ENCODE assay signal across 8 cellular contexts in genomic region chr17:82031885-82032627, GRCh38. TPM values are rescaled to one million over a fixed set of nuclear protein-coding genes. Genes with fewer than 3 reads are reported as not detected.
DNase-seq lines count a peak whose midpoint lies in the region; ATAC-seq and TF ChIP-seq lines count a peak whose summit lies in the region.

No MANE protein-coding gene starts in this region.

- H3K36me3 Mint-ChIP-seq in T-helper 1 cell treated with Interleukin-12 subunit alpha and Interleukin-12 subunit beta and Interleukin-4 antibody, amounts not matched to agents 30 μg/mL and 1 μg/mL, for 36 hours (ENCODE audit: low read depth) = peaks cover 7% of the 10 kb centered on the region
- peaks cover 8% of the 10 kb centered on the region for H3K36me3 Mint-ChIP-seq in effector memory CD8-positive, alpha-beta T cell (ENCODE audit: insufficient read depth)
- H3K36me3 Mint-ChIP-seq in osteocyte (ENCODE audit: unreplicated experiment) = no peaks in the 10 kb centered on the region

- peak overlapping the region; percentile 74 for H3K4me3 ChIP-seq in BLaER1
- H3K4me3 ChIP-seq in HFF-Myc (replicated peaks; ENCODE audit: low read depth, low read length) = peak overlapping the region; percentile 72

- peak overlapping the region; percentile 34 for H3K4me3 Mint-ChIP-seq in T-helper 1 cell treated with Interleukin-12 subunit alpha and Interleukin-12 subunit beta and Interleukin-4 antibody, amounts not matched to agents 30 μg/mL and 1 μg/mL, for 36 hours
- H3K4me3 Mint-ChIP-seq in effector memory CD8-positive, alpha-beta T cell = peak overlapping the region; percentile 57 to 59
- peak overlapping the region; percentile 56 for H3K4me3 Mint-ChIP-seq in osteocyte (ENCODE audit: unreplicated experiment)

- peaks cover 4% of the 10 kb centered on the region for H3K4me1 Mint-ChIP-seq in T-helper 1 cell treated with Interleukin-12 subunit alpha and Interleukin-12 subunit beta and Interleukin-4 antibody, amounts not matched to agents 30 μg/mL and 1 μg/mL, for 36 hours (ENCODE audit: low read depth)
- peaks cover 18 to 19% of the 10 kb centered on the region in 2 donors for H3K4me1 Mint-ChIP-seq in effector memory CD8-positive, alpha-beta T cell (ENCODE audit: low read depth in 2 of 2)
- H3K4me1 Mint-ChIP-seq in osteocyte (ENCODE audit: unreplicated experiment) = peaks cover 18% of the 10 kb centered on the region

- H3K9me3 Mint-ChIP-seq in T-helper 1 cell treated with Interleukin-12 subunit alpha and Interleukin-12 subunit beta and Interleukin-4 antibody, amounts not matched to agents 30 μg/mL and 1 μg/mL, for 36 hours = no peaks in the 10 kb centered on the region
- H3K9me3 Mint-ChIP-seq in effector memory CD8-positive, alpha-beta T cell = no peaks in the 10 kb centered on the region
- H3K9me3 Mint-ChIP-seq in osteocyte (ENCODE audit: unreplicated experiment) = no peaks in the 10 kb centered on the region

- peak overlapping the region; percentile 99 for H3K4me2 ChIP-seq in BLaER1

- no peaks in the 10 kb centered on the region for H3K27me3 Mint-ChIP-seq in T-helper 1 cell treated with Interleukin-12 subunit alpha and Interleukin-12 subunit beta and Interleukin-4 antibody, amounts not matched to agents 30 μg/mL and 1 μg/mL, for 36 hours (ENCODE audit: low read depth)
- H3K27me3 Mint-ChIP-seq in effector memory CD8-positive, alpha-beta T cell = no peaks in the 10 kb centered on the region
- H3K27me3 Mint-ChIP-seq in osteocyte (ENCODE audit: unreplicated experiment) = no peaks in the 10 kb centered on the region

- H4K20me1 ChIP-seq in BLaER1 = peaks cover 48% of the 10 kb centered on the region

- DNase-seq in HFF-Myc (ENCODE audit: extremely low read depth, low read depth) (no peak), osteocyte (ENCODE audit: extremely low spot score, unreplicated experiment) (no peak), GM19238 (ENCODE audit: insufficient read length, low spot score) (no peak), G401 (ENCODE audit: low spot score) (no peak), nucleus accumbens (lab: John Stamatoyannopoulos, UW) (no peak)
- DNase-seq in effector memory CD8-positive, alpha-beta T cell = no peak

- no peak overlapping the region for H3K27ac Mint-ChIP-seq in T-helper 1 cell treated with Interleukin-12 subunit alpha and Interleukin-12 subunit beta and Interleukin-4 antibody, amounts not matched to agents 30 μg/mL and 1 μg/mL, for 36 hours
- no peak overlapping the region for H3K27ac Mint-ChIP-seq in effector memory CD8-positive, alpha-beta T cell
- no peak overlapping the region for H3K27ac Mint-ChIP-seq in osteocyte (ENCODE audit: unreplicated experiment)

- peak overlapping the region; percentile 58 for H3K27ac ChIP-seq in BLaER1

- H3K9me3 ChIP-seq in BLaER1 = no peaks in the 10 kb centered on the region

- H3K36me3 ChIP-seq in BLaER1 = peaks cover 26% of the 10 kb centered on the region

- H3K4me1 ChIP-seq in BLaER1 = peaks cover 57% of the 10 kb centered on the region

- ATAC-seq in effector memory CD8-positive, alpha-beta T cell (replicated peaks) = no peak

- peak overlapping the region; percentile 79 for H3K9ac ChIP-seq in BLaER1

- H3K27me3 ChIP-seq in BLaER1 = peaks cover 17% of the 10 kb centered on the region; the same call in 1 of the 2 replicates

- no peak for TF ChIP-seq CTCF in HFF-Myc (IDR thresholded peaks at IDR 0.05; ENCODE audit: low read depth, low read length, missing control alignments)
- TF ChIP-seq CTCF in osteocyte (IDR thresholded peaks at IDR 0.05) = no peak

- in situ Hi-C loops in G401 (cut with HindIII; ENCODE audit: low sequenced_read_pairs) = no loop called here

RNA-seq across cellular contexts. Expression of gene RAC3, which starts 0.6 kb away (rescaled TPM):
- total RNA-seq in osteocyte = 19.4 and 21.8 TPM in 2 replicates
- total RNA-seq in G401 (2014; rRNA removed; shearing (Covaris generic)) = 176 and 261 TPM in 2 replicates

RNA-seq across cellular contexts. Expression of gene DCXR, which starts 5.4 kb away (rescaled TPM):
- total RNA-seq in osteocyte = 69.0 and 71.0 TPM in 2 replicates
- 131 and 135 TPM in 2 replicates for total RNA-seq in G401 (2014; rRNA removed; shearing (Covaris generic))

RNA-seq across cellular contexts. Expression of gene LRRC45, which starts 9.0 kb away (rescaled TPM):
- 9.4 and 9.8 TPM in 2 replicates for total RNA-seq in osteocyte
- 21.2 and 25.1 TPM in 2 replicates for total RNA-seq in G401 (2014; rRNA removed; shearing (Covaris generic))

RNA-seq across cellular contexts. Expression of gene CENPX, which starts 9.4 kb away (rescaled TPM):
- total RNA-seq in osteocyte = 29.4 and 31.7 TPM in 2 replicates
- total RNA-seq in G401 (2014; rRNA removed; shearing (Covaris generic)) = 57.8 and 109 TPM in 2 replicates

RNA-seq across cellular contexts. Expression of gene RFNG, which starts 19.6 kb away (rescaled TPM):
- 37.3 and 41.0 TPM in 2 replicates for total RNA-seq in osteocyte
- 41.2 and 41.5 TPM in 2 replicates for total RNA-seq in G401 (2014; rRNA removed; shearing (Covaris generic))
